ENCODE assay signal across 1 cellular context in the genomic region with DNA sequence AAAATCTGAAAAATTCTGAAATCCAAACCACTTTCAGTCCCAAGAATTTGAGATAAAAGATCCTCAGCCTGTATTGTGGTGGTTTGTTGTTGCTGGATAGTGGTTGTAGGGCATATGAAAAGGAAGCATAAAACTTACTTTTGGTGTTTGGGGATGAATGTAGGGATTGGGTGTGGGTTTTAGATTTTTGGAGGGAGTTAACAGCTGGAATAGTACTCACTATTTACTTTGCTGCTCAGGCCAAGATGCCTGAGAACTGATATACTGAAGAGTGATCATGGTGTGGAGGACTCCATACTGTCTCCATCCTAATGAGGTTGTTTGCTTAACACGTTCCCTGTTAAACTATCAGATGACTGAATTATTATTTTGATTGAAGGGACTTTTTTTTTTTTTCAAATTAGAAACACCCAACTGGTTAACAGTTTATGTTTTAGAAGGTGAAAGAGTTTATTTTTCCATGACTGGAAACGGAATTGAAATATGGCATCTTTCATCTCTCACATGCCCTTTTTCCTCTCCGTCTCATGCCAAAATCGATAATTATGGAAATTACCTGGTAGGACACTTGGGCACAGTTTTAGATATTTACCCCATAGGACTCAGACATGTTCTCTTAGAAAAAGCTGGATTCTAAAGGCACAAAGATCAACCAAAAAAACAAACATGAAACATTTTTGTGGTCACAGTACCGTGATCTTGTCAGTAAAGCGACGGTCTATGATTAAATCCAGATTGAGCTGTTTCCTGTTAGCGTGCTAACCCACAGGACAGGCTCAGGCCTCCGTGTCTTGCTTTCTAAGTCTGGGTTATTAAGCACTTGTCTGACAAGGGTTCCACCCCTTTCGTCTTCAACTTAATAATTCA.
TF ChIP-seq lines count a peak whose summit lies in the region.

No MANE protein-coding gene starts in this region.

TF ChIP-seq in GM12878, 131 proteins besides CTCF, POLR2A, EP300 and RAD21 (continues in another document):
- TF ChIP-seq, protein P1, sequence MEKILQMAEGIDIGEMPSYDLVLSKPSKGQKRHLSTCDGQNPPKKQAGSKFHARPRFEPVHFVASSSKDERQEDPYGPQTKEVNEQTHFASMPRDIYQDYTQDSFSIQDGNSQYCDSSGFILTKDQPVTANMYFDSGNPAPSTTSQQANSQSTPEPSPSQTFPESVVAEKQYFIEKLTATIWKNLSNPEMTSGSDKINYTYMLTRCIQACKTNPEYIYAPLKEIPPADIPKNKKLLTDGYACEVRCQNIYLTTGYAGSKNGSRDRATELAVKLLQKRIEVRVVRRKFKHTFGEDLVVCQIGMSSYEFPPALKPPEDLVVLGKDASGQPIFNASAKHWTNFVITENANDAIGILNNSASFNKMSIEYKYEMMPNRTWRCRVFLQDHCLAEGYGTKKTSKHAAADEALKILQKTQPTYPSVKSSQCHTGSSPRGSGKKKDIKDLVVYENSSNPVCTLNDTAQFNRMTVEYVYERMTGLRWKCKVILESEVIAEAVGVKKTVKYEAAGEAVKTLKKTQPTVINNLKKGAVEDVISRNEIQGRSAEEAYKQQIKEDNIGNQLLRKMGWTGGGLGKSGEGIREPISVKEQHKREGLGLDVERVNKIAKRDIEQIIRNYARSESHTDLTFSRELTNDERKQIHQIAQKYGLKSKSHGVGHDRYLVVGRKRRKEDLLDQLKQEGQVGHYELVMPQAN (conservative IDR thresholded peaks at IDR 0.05), result no peak
- TF ChIP-seq CBX3 (IDR thresholded peaks at IDR 0.05; ENCODE audit: borderline replicate concordance, low read depth), result no peak
- peak in 1 of 2 experiments; percentile 89; a peak in 2 of 4 replicates for TF ChIP-seq ETV6 (conservative IDR thresholded peaks at IDR 0.05 in 1 of 2, IDR thresholded peaks at IDR 0.05 in 1 of 2; ENCODE audit: borderline replicate concordance in 1 of 2, low read depth in 1 of 2)
- TF ChIP-seq RELA (IDR thresholded peaks at IDR 0.05; ENCODE audit: borderline replicate concordance, partially characterized antibody), result no peak
- TF ChIP-seq, protein P2, sequence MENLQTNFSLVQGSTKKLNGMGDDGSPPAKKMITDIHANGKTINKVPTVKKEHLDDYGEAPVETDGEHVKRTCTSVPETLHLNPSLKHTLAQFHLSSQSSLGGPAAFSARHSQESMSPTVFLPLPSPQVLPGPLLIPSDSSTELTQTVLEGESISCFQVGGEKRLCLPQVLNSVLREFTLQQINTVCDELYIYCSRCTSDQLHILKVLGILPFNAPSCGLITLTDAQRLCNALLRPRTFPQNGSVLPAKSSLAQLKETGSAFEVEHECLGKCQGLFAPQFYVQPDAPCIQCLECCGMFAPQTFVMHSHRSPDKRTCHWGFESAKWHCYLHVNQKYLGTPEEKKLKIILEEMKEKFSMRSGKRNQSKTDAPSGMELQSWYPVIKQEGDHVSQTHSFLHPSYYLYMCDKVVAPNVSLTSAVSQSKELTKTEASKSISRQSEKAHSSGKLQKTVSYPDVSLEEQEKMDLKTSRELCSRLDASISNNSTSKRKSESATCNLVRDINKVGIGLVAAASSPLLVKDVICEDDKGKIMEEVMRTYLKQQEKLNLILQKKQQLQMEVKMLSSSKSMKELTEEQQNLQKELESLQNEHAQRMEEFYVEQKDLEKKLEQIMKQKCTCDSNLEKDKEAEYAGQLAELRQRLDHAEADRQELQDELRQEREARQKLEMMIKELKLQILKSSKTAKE (IDR thresholded peaks at IDR 0.05; ENCODE audit: low read depth, poor library complexity, severe bottlenecking), result peak; percentile 85
- TF ChIP-seq, protein P3, sequence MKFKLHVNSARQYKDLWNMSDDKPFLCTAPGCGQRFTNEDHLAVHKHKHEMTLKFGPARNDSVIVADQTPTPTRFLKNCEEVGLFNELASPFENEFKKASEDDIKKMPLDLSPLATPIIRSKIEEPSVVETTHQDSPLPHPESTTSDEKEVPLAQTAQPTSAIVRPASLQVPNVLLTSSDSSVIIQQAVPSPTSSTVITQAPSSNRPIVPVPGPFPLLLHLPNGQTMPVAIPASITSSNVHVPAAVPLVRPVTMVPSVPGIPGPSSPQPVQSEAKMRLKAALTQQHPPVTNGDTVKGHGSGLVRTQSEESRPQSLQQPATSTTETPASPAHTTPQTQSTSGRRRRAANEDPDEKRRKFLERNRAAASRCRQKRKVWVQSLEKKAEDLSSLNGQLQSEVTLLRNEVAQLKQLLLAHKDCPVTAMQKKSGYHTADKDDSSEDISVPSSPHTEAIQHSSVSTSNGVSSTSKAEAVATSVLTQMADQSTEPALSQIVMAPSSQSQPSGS (IDR thresholded peaks at IDR 0.05; ENCODE audit: low read length), result peak; percentile 93
- peak; percentile 94 for TF ChIP-seq BCL11A (IDR thresholded peaks at IDR 0.05; ENCODE audit: low read depth, low read length)
- no peak for TF ChIP-seq USF2 (IDR thresholded peaks at IDR 0.05; ENCODE audit: borderline replicate concordance, low read depth, low read length)
- TF ChIP-seq POU2F2 (IDR thresholded peaks at IDR 0.05; ENCODE audit: borderline replicate concordance, low read depth, low read length), result peak; percentile 92
- peak; percentile 99 for TF ChIP-seq FOXM1 (IDR thresholded peaks at IDR 0.05; ENCODE audit: low read depth, low read length)
- TF ChIP-seq IRF4 (IDR thresholded peaks at IDR 0.05; ENCODE audit: low read depth, low read length), result peak; percentile 65; the same call in 1 of the 2 replicates
- TF ChIP-seq NFIC (IDR thresholded peaks at IDR 0.05; ENCODE audit: low read depth, low read length), result peak; percentile 98
- peak; percentile 95 for TF ChIP-seq TCF12 (IDR thresholded peaks at IDR 0.05; ENCODE audit: low read depth, low read length)
- TF ChIP-seq, protein P4, sequence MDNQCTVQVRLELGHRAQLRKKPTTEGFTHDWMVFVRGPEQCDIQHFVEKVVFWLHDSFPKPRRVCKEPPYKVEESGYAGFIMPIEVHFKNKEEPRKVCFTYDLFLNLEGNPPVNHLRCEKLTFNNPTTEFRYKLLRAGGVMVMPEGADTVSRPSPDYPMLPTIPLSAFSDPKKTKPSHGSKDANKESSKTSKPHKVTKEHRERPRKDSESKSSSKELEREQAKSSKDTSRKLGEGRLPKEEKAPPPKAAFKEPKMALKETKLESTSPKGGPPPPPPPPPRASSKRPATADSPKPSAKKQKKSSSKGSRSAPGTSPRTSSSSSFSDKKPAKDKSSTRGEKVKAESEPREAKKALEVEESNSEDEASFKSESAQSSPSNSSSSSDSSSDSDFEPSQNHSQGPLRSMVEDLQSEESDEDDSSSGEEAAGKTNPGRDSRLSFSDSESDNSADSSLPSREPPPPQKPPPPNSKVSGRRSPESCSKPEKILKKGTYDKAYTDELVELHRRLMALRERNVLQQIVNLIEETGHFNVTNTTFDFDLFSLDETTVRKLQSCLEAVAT (IDR thresholded peaks at IDR 0.05), result peak; percentile 57; the same call in 1 of the 2 replicates
- TF ChIP-seq HDGF (IDR thresholded peaks at IDR 0.05), result no peak
- TF ChIP-seq NR2C2 (IDR thresholded peaks at IDR 0.05; ENCODE audit: borderline replicate concordance, control insufficient read depth, insufficient read length, low read depth), result no peak
- TF ChIP-seq EED (IDR thresholded peaks at IDR 0.05; ENCODE audit: low read depth), result peak; percentile 87
- TF ChIP-seq, protein P5, sequence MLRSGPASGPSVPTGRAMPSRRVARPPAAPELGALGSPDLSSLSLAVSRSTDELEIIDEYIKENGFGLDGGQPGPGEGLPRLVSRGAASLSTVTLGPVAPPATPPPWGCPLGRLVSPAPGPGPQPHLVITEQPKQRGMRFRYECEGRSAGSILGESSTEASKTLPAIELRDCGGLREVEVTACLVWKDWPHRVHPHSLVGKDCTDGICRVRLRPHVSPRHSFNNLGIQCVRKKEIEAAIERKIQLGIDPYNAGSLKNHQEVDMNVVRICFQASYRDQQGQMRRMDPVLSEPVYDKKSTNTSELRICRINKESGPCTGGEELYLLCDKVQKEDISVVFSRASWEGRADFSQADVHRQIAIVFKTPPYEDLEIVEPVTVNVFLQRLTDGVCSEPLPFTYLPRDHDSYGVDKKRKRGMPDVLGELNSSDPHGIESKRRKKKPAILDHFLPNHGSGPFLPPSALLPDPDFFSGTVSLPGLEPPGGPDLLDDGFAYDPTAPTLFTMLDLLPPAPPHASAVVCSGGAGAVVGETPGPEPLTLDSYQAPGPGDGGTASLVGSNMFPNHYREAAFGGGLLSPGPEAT (IDR thresholded peaks at IDR 0.05; ENCODE audit: low read depth), result peak; percentile 55; the same call in 1 of the 2 replicates
- peak; percentile 82 for TF ChIP-seq CREB1 (IDR thresholded peaks at IDR 0.05; ENCODE audit: low read depth)
- TF ChIP-seq TAF1 (IDR thresholded peaks at IDR 0.05; ENCODE audit: borderline replicate concordance, low read depth, low read length), result peak; percentile 48; the same call in 1 of the 2 replicates
- 0 out of 2 replicates have a peak, but pooled peaks have one; percentile 41 for TF ChIP-seq TBL1XR1 (IDR thresholded peaks at IDR 0.05; ENCODE audit: low read depth, low read length)
- 0 out of 2 replicates have a peak, but pooled peaks have one; percentile 30 for TF ChIP-seq TARDBP (IDR thresholded peaks at IDR 0.05; ENCODE audit: borderline replicate concordance)
- peak; percentile 62 for TF ChIP-seq YY1 (IDR thresholded peaks at IDR 0.05; ENCODE audit: low read depth, low read length)
- TF ChIP-seq POLR2AphosphoS5 (IDR thresholded peaks at IDR 0.05; ENCODE audit: low read length), result peak; percentile 59; the same call in 1 of the 2 replicates
- TF ChIP-seq RBBP5 (conservative IDR thresholded peaks at IDR 0.05), result 0 out of 2 replicates have a peak, but pooled peaks have one; percentile 42
- TF ChIP-seq PKNOX1 (IDR thresholded peaks at IDR 0.05), result peak; percentile 66; the same call in 1 of the 2 replicates
- TF ChIP-seq CEBPB (IDR thresholded peaks at IDR 0.05; ENCODE audit: borderline replicate concordance in 1 of 2, low read depth in 2 of 2, low read length in 2 of 2), result 0 out of 4 replicates have a peak, but pooled peaks of 1 of the 2 experiments have one; percentile 79
- TF ChIP-seq ZNF274 (IDR thresholded peaks at IDR 0.05; ENCODE audit: insufficient read depth, insufficient read length), result no peak
- peak; percentile 66 for TF ChIP-seq JUNB (IDR thresholded peaks at IDR 0.05)
- TF ChIP-seq HDAC2 (IDR thresholded peaks at IDR 0.05), result no peak
- TF ChIP-seq STAT3 (IDR thresholded peaks at IDR 0.05; ENCODE audit: low read depth, low read length), result 0 out of 2 replicates have a peak, but pooled peaks have one; percentile 11
- TF ChIP-seq NRF1 (conservative IDR thresholded peaks at IDR 0.05; ENCODE audit: low read depth, low read length), result no peak
- TF ChIP-seq SREBF1 (IDR thresholded peaks at IDR 0.05; ENCODE audit: low read length), result no peak
- TF ChIP-seq TCF3 (IDR thresholded peaks at IDR 0.05; ENCODE audit: borderline replicate concordance, insufficient read depth, low read depth, low read length), result peak; percentile 95
- TF ChIP-seq ESRRA (IDR thresholded peaks at IDR 0.05; ENCODE audit: low read length), result no peak
- TF ChIP-seq ZBED1 (IDR thresholded peaks at IDR 0.05; ENCODE audit: borderline replicate concordance), result no peak; the same call in 1 of the 2 replicates
- peak; percentile 50; the same call in 1 of the 2 replicates for TF ChIP-seq SMAD5 (IDR thresholded peaks at IDR 0.05; ENCODE audit: low read depth)
- TF ChIP-seq EZH2 (IDR thresholded peaks at IDR 0.05; ENCODE audit: borderline replicate concordance, control insufficient read depth, low read depth, low read length), result no peak
- TF ChIP-seq PAX5 (IDR thresholded peaks at IDR 0.05; ENCODE audit: borderline replicate concordance, low read depth, low read length), result peak; percentile 97
- TF ChIP-seq BHLHE40 (IDR thresholded peaks at IDR 0.05; ENCODE audit: borderline replicate concordance in 1 of 2, low read depth in 2 of 2, low read length in 1 of 2), result peak; percentile 32 to 58; a peak in 1 of 4 replicates
- no peak for TF ChIP-seq WRNIP1 (IDR thresholded peaks at IDR 0.05; ENCODE audit: borderline replicate concordance, low read depth, low read length)
- TF ChIP-seq BACH1 (IDR thresholded peaks at IDR 0.05; ENCODE audit: borderline replicate concordance), result no peak
- TF ChIP-seq, protein P6, sequence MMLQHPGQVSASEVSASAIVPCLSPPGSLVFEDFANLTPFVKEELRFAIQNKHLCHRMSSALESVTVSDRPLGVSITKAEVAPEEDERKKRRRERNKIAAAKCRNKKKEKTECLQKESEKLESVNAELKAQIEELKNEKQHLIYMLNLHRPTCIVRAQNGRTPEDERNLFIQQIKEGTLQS (IDR thresholded peaks at IDR 0.05; ENCODE audit: borderline replicate concordance, extremely low read depth, low read depth, low read length), result no peak
- peak; percentile 87 for TF ChIP-seq CBFB (IDR thresholded peaks at IDR 0.05; ENCODE audit: low read depth)
- peak; percentile 43; the same call in 1 of the 2 replicates for TF ChIP-seq MXI1 (IDR thresholded peaks at IDR 0.05; ENCODE audit: low read depth, low read length)
- peak; percentile 99 for TF ChIP-seq RUNX3 (IDR thresholded peaks at IDR 0.05; ENCODE audit: low read length)
- peak; percentile 64 for TF ChIP-seq DPF2 (IDR thresholded peaks at IDR 0.05)
- no peak for TF ChIP-seq E2F8 (IDR thresholded peaks at IDR 0.05; ENCODE audit: low read depth, partially characterized antibody)
